24 cellular contexts compared by ENCODE assay signal in genomic region chr11:17768547-17768946, GRCh38. TPM values are rescaled to one million over a fixed set of nuclear protein-coding genes. Genes with fewer than 3 reads are reported as not detected.
DNase-seq lines count a peak whose midpoint lies in the region; ATAC-seq, FAIRE-seq and TF ChIP-seq lines count a peak whose summit lies in the region.
"Had no signal": no experiment of that assay in that cellular context is flagged by ENCODE, and none has a peak within 500 bp of the region (broad histone marks: within the 10 kb centered on the region; RNA-seq: fewer than 3 reads in every experiment).

No MANE protein-coding gene starts in this region.

- no peak overlapping the region for H3K27ac Mint-ChIP-seq in glutamatergic neuron (ENCODE audit: unreplicated experiment)
- H3K27ac Mint-ChIP-seq: B cell; CD4-positive, alpha-beta T cell; GM23338 had no signal

- H3K4me2 ChIP-seq in osteoblast (ENCODE audit: insufficient read depth, low read length) = no peak overlapping the region
- H3K4me2 ChIP-seq: GM23338 had no signal

- H3K4me1 Mint-ChIP-seq in glutamatergic neuron (ENCODE audit: low read depth, unreplicated experiment) = peaks cover 27% of the 10 kb centered on the region
- H3K4me1 Mint-ChIP-seq: B cell had no signal

- TF ChIP-seq CTCF in glutamatergic neuron (IDR thresholded peaks at IDR 0.05; ENCODE audit: partially characterized antibody, unreplicated experiment) = no peak
- no peak for TF ChIP-seq CTCF in osteoblast (IDR thresholded peaks at IDR 0.05; ENCODE audit: extremely low read depth, low read depth, low read length)
- TF ChIP-seq CTCF in GM10266 (IDR thresholded peaks at IDR 0.05; ENCODE audit: control insufficient read depth, insufficient read depth, low read depth, missing control alignments) = no peak

- H3K4me1 ChIP-seq in osteoblast (ENCODE audit: insufficient read depth, low read length) = no peaks in the 10 kb centered on the region

- no peaks in the 10 kb centered on the region for H3K9me3 ChIP-seq in osteoblast (ENCODE audit: low read depth, low read length)
- H3K9me3 ChIP-seq: Caco-2 had no signal

- H3K4me3 ChIP-seq in osteoblast (ENCODE audit: insufficient read depth, low read length) = no peak overlapping the region
- H3K4me3 ChIP-seq: GM23338, K562 had no signal

- peaks cover 7% of the 10 kb centered on the region for H3K27me3 Mint-ChIP-seq in glutamatergic neuron (ENCODE audit: unreplicated experiment)

- H3K27ac ChIP-seq in osteoblast (ENCODE audit: low read depth, low read length) = no peak overlapping the region
- H3K27ac ChIP-seq: C4-2B, HL-60 had no signal

- H3K9me3 Mint-ChIP-seq in glutamatergic neuron (ENCODE audit: unreplicated experiment) = peaks cover 4% of the 10 kb centered on the region
- H3K9me3 Mint-ChIP-seq: CD4-positive, alpha-beta T cell; GM23338 had no signal

- H3K36me3 Mint-ChIP-seq in glutamatergic neuron (ENCODE audit: unreplicated experiment) = no peaks in the 10 kb centered on the region

- no peak overlapping the region for H2AFZ ChIP-seq in osteoblast (ENCODE audit: low read length)
- H2AFZ ChIP-seq: GM23338 had no signal

- peaks cover 10% of the 10 kb centered on the region for H3K27me3 ChIP-seq in osteoblast (ENCODE audit: insufficient read depth, low read length)

- no peak for ATAC-seq in GM19328 (IDR thresholded peaks at IDR 0.05; ENCODE audit: unreplicated experiment)
- ATAC-seq: GM23338, K562 had no signal

- H3K4me3 Mint-ChIP-seq in glutamatergic neuron (ENCODE audit: unreplicated experiment) = no peak overlapping the region
- H3K4me3 Mint-ChIP-seq: B cell; CD4-positive, alpha-beta T cell; GM23338 had no signal

- no peak for FAIRE-seq in HTR-8/SVneo (lab: Jason Lieb, UNC)
- FAIRE-seq: D721Med, G401.6, GM12892, GM18507, H54, K562 had no signal

- H3K79me2 ChIP-seq in osteoblast (ENCODE audit: insufficient read depth, low read length) = no peaks in the 10 kb centered on the region

- peak; percentile 45 for DNase-seq in activated effector memory CD4-positive, alpha-beta T cell treated with anti-CD3 and anti-CD28 coated beads, Interleukin-2, amount 50 U/mL, for 16 hours
- DNase-seq in activated effector memory CD4-positive, alpha-beta T cell treated with Interleukin-2 at 50 U/mL for 16 hours = no peak
- DNase-seq in glutamatergic neuron (peak; percentile 7), osteoblast (ENCODE audit: insufficient read length, low spot score, missing footprints) (peak; percentile 77), HTR-8/SVneo (ENCODE audit: insufficient read length, low spot score) (no peak), GM10266 (ENCODE audit: extremely low spot score) (no peak)
- DNase-seq: CD4-positive, alpha-beta T cell; DMS79 treated with DMSO at 0.1 percent for 48 hours; HCEC 1CT; IMR-90 had no signal

- H4K20me1 ChIP-seq in osteoblast (ENCODE audit: insufficient read depth, low read length) = no peaks in the 10 kb centered on the region

- H3K36me3 ChIP-seq in osteoblast (ENCODE audit: insufficient read depth, low read length) = no peaks in the 10 kb centered on the region

RNA-seq across cellular contexts. Expression of gene KCNC1, which starts 34.0 kb away (rescaled TPM):
- total RNA-seq in glutamatergic neuron (ENCODE audit: unreplicated experiment) (12.6 TPM), osteoblast (under 0.01 TPM in 1 of 2 replicates, not detected in the other)
- total RNA-seq: A172; B cell; CD4-positive, alpha-beta T cell; GM23338; IMR-90; K562 had no signal

RNA-seq across cellular contexts. Expression of gene MYOD1, which starts 49.2 kb away (rescaled TPM):
- total RNA-seq in glutamatergic neuron (ENCODE audit: unreplicated experiment) (not detected), osteoblast (not detected in 2 replicates)
- total RNA-seq: A172; B cell; Caco-2; CD4-positive, alpha-beta T cell; GM23338; HT1080; IMR-90; K562 had no signal

Comparison
In these comparisons a context has a peak if more than half of its experiments do, and no peak if none do; other contexts are left out.
1. DNase-seq: peak in activated effector memory CD4-positive, alpha-beta T cell treated with anti-CD3 and anti-CD28 coated beads, Interleukin-2, amount 50 U/mL, for 16 hours (single experiment), glutamatergic neuron (single experiment) and osteoblast (single experiment); none in activated effector memory CD4-positive, alpha-beta T cell treated with Interleukin-2 at 50 U/mL for 16 hours (single experiment), HTR-8/SVneo (single experiment) and GM10266 (single experiment).
2. RNA of gene KCNC1, which starts 34.0 kb away (total RNA-seq): 12.6 TPM in glutamatergic neuron (single experiment); under 0.01 TPM in osteoblast; every median in the first group is over 10 times any median in the second.